ENCODE assay signal across 1 cellular context in genomic region chr2:14385043-14385442, GRCh38.
TF ChIP-seq lines count a peak whose summit lies in the region.

No MANE protein-coding gene starts in this region.

TF ChIP-seq in GM23338, 12 proteins besides CTCF, POLR2A, EP300 and RAD21:
- no peak for TF ChIP-seq ZNF462 (CRISPR knock-in tag; IDR thresholded peaks at IDR 0.05)
- TF ChIP-seq EZH2phosphoT487 (IDR thresholded peaks at IDR 0.05; ENCODE audit: unreplicated experiment) = no peak
- no peak for TF ChIP-seq ZNF114 (CRISPR knock-in tag; IDR thresholded peaks at IDR 0.05)
- no peak for TF ChIP-seq NANOG (IDR thresholded peaks at IDR 0.05; ENCODE audit: borderline replicate concordance)
- TF ChIP-seq REST (IDR thresholded peaks at IDR 0.05; ENCODE audit: unreplicated experiment) = no peak
- TF ChIP-seq ETS1 (IDR thresholded peaks at IDR 0.05) = no peak
- no peak for TF ChIP-seq STAT1 (IDR thresholded peaks at IDR 0.05; ENCODE audit: unreplicated experiment)
- TF ChIP-seq POLR2AphosphoS5 (IDR thresholded peaks at IDR 0.05; ENCODE audit: low read depth) = no peak
- no peak for TF ChIP-seq ZNF331 (CRISPR knock-in tag; IDR thresholded peaks at IDR 0.05; ENCODE audit: low read depth)
- no peak for TF ChIP-seq JUNB (IDR thresholded peaks at IDR 0.05; ENCODE audit: unreplicated experiment)
- no peak for TF ChIP-seq CREB1 (CRISPR knock-in tag; IDR thresholded peaks at IDR 0.05; ENCODE audit: low read depth)
- no peak for TF ChIP-seq EZH2 (IDR thresholded peaks at IDR 0.05; ENCODE audit: low read depth, unreplicated experiment)
